Comparison of ENCODE assay signal across 20 cellular contexts in genomic region chr14:102924632-102925588, GRCh38. TPM values are rescaled to one million over a fixed set of nuclear protein-coding genes. Genes with fewer than 3 reads are reported as not detected.
DNase-seq lines count a peak whose midpoint lies in the region; TF ChIP-seq lines count a peak whose summit lies in the region.
"Had no signal": no experiment of that assay in that cellular context is flagged by ENCODE, and none has a peak within 500 bp of the region (broad histone marks: within the 10 kb centered on the region; RNA-seq: fewer than 3 reads in every experiment).

No MANE protein-coding gene starts in this region.

- TF ChIP-seq RAD21 in neural cell (conservative IDR thresholded peaks at IDR 0.05) = no peak

- H3K27me3 ChIP-seq in Caco-2 (replicated peaks; ENCODE audit: control insufficient read depth, insufficient read depth, low read length) = no peaks in the 10 kb centered on the region
- H3K27me3 ChIP-seq in H9 (ENCODE audit: insufficient read depth, low read length) = peaks cover 36% of the 10 kb centered on the region
- peaks cover 83% of the 10 kb centered on the region for H3K27me3 ChIP-seq in neural cell (ENCODE audit: insufficient read depth, low read depth, low read length)

- no peak overlapping the region for H3K23ac ChIP-seq in H9 (ENCODE audit: insufficient read length, low read depth, low read length)

- H3K9ac ChIP-seq in H9 (ENCODE audit: extremely low read depth, insufficient read length, low read length) = no peak overlapping the region
- no peak overlapping the region for H3K9ac ChIP-seq in neural cell (ENCODE audit: low read length)

- H3K4ac ChIP-seq in H9 (ENCODE audit: low read depth, low read length) = no peak overlapping the region

- H3K4me2 ChIP-seq in H9 (ENCODE audit: insufficient read depth, insufficient read length, low read length) (no peak overlapping the region), neural cell (ENCODE audit: low read length) (no peak overlapping the region)

- H3K18ac ChIP-seq in H9 (ENCODE audit: insufficient read length, low read depth, low read length) = no peak overlapping the region

- H3K9me3 ChIP-seq in Caco-2 = no peaks in the 10 kb centered on the region
- no peaks in the 10 kb centered on the region for H3K9me3 ChIP-seq in H9 (ENCODE audit: control insufficient read depth, low read depth, low read length)
- H3K9me3 ChIP-seq in neural cell (ENCODE audit: low read length) = peaks cover 4% of the 10 kb centered on the region
- H3K9me3 ChIP-seq: esophagus muscularis mucosa, suprapubic skin had no signal

- H3K9me2 ChIP-seq in neural cell (ENCODE audit: insufficient read depth, low read length) = no peaks in the 10 kb centered on the region

- H2AK5ac ChIP-seq in H9 (ENCODE audit: insufficient read length, low read length) = no peak overlapping the region

- no peak for TF ChIP-seq EP300 in neural cell (conservative IDR thresholded peaks at IDR 0.05; ENCODE audit: poor library complexity, severe bottlenecking)

- H3K79me2 ChIP-seq in H9 (ENCODE audit: insufficient read depth, low read length) = no peaks in the 10 kb centered on the region
- H3K79me2 ChIP-seq in neural cell (replicated peaks; ENCODE audit: insufficient read depth, low read length) = no peaks in the 10 kb centered on the region

- H3K27ac ChIP-seq in H9 (ENCODE audit: insufficient read length, low read depth, low read length) (no peak overlapping the region), neural cell (ENCODE audit: low read length) (no peak overlapping the region)
- H3K27ac ChIP-seq: esophagus muscularis mucosa, suprapubic skin had no signal

- no peaks in the 10 kb centered on the region for H3K79me1 ChIP-seq in H9 (ENCODE audit: insufficient read depth, low read depth, low read length, poor library complexity, severe bottlenecking)

- no peak overlapping the region for H2BK15ac ChIP-seq in H9 (ENCODE audit: low read depth, low read length)

- H3K4me1 Mint-ChIP-seq in Caco-2 (ENCODE audit: low read depth, unreplicated experiment) = no peaks in the 10 kb centered on the region
- peaks cover 13 to 19% of the 10 kb centered on the region in 2 experiments for H3K4me1 Mint-ChIP-seq in H9
- H3K4me1 Mint-ChIP-seq: nephron progenitor cell had no signal

- no peak overlapping the region for H3K14ac ChIP-seq in H9 (ENCODE audit: insufficient read depth, low read length)

- intact Hi-C loops in Caco-2 (cut with micrococcal nuclease; ENCODE audit: unreplicated experiment) = loop anchor here (10.0 kb wide), 1 partner anchor 400 kb away; no protein-coding TSS in a partner anchor

- no peak overlapping the region for H3T11ph ChIP-seq in H9 (ENCODE audit: low read length)

- no peak overlapping the region for H4K5ac ChIP-seq in H9 (ENCODE audit: insufficient read length, low read depth, low read length)

- H2BK120ac ChIP-seq in H9 (ENCODE audit: low read depth, low read length, poor library complexity, severe bottlenecking) = no peak overlapping the region

- H3K27ac Mint-ChIP-seq in Caco-2 (ENCODE audit: unreplicated experiment) (no peak overlapping the region), H9 (no peak overlapping the region; a peak in 1 of 7 replicates)
- H3K27ac Mint-ChIP-seq: activated B cell treated with CpG ODN at 0.5 μM for 24 hours, immature natural killer cell, nephron progenitor cell had no signal

- no peak overlapping the region for H2BK12ac ChIP-seq in H9 (ENCODE audit: insufficient read length, low read depth, low read length)

- H3K4me3 Mint-ChIP-seq in Caco-2 (ENCODE audit: unreplicated experiment) (peak overlapping the region; percentile 35), H9 (no peak overlapping the region)
- H3K4me3 Mint-ChIP-seq: activated B cell treated with CpG ODN at 0.5 μM for 24 hours, immature natural killer cell, nephron progenitor cell had no signal

- no peak overlapping the region for H4K91ac ChIP-seq in H9 (ENCODE audit: insufficient read length, low read depth, low read length)

- DNase-seq in Caco-2 (no peak), H9 (no peak), choroid plexus epithelial cell (ENCODE audit: low read depth) (peak; percentile 27), NCI-H1417 treated with DMSO at 0.1 percent for 48 hours (lab: John Stamatoyannopoulos, UW) (no peak), NCI-H146 (lab: John Stamatoyannopoulos, UW) (no peak), AG08396 (ENCODE audit: low spot score) (no peak)
- DNase-seq: activated B cell treated with CpG ODN at 0.5 μM for 24 hours; C1 segment of cervical spinal cord; immature natural killer cell; IMR-90; mammary epithelial cell; NCI-H2081; NCI-H510A treated with DMSO at 0.1 percent for 48 hours; nephron progenitor cell; stimulated activated CD4-positive, alpha-beta T cell treated with anti-CD3 and anti-CD28 coated beads, Interleukin-12 subunit alpha, Interleukin-12 subunit beta, amount 100 ng/mL, for 4 hours; T-helper 1 cell had no signal

- H3K36me3 Mint-ChIP-seq in Caco-2 (ENCODE audit: insufficient read depth, unreplicated experiment) (peaks cover 25% of the 10 kb centered on the region), H9 (ENCODE audit: insufficient read depth in 1 of 3, low read depth in 3 of 3) (no peaks in the 10 kb centered on the region)
- H3K36me3 Mint-ChIP-seq: immature natural killer cell had no signal

- H3K9me3 Mint-ChIP-seq in Caco-2 (ENCODE audit: unreplicated experiment) = no peaks in the 10 kb centered on the region
- H3K9me3 Mint-ChIP-seq in H9 = no peaks in the 10 kb centered on the region; a peak in 1 of 5 replicates
- H3K9me3 Mint-ChIP-seq: activated B cell treated with CpG ODN at 0.5 μM for 24 hours, immature natural killer cell, nephron progenitor cell had no signal

- H3K27me3 Mint-ChIP-seq in Caco-2 (ENCODE audit: insufficient read depth, unreplicated experiment) (no peaks in the 10 kb centered on the region), H9 (ENCODE audit: low read depth) (peaks cover 41% of the 10 kb centered on the region)

- no CpG with 5 or more reads among the region's 25 CpGs for WGBS in H9 (ENCODE audit: extremely low coverage, insufficient read length, low lambda C conversion rate)

- H3K4me1 ChIP-seq in Caco-2 (peaks cover 31% of the 10 kb centered on the region), H9 (ENCODE audit: insufficient read depth, low read length) (no peaks in the 10 kb centered on the region)

- no peak overlapping the region for H4K8ac ChIP-seq in H9 (replicated peaks; ENCODE audit: insufficient read length, low read depth, low read length)

- CTCF ChIA-PET in Caco-2 (lab: Charles Lee) = interaction anchor here (1.1 kb wide), 1 partner anchor 10 kb away, joined by 4 read pairs; no protein-coding TSS in a partner anchor

- H2AFZ ChIP-seq in H9 (ENCODE audit: low read length) (no peak overlapping the region), neural cell (ENCODE audit: low read depth, low read length) (no peak overlapping the region)

- TF ChIP-seq CTCF in Caco-2 (IDR thresholded peaks at IDR 0.05; ENCODE audit: insufficient read depth in 1 of 2, low read depth in 1 of 2, low read length in 1 of 2, severe bottlenecking in 1 of 2, unreplicated experiment in 1 of 2) (no peak), H9 (conservative IDR thresholded peaks at IDR 0.05) (peak; percentile 40; the same call in 1 of the 3 replicates), choroid plexus epithelial cell (conservative IDR thresholded peaks at IDR 0.05; ENCODE audit: low read depth, low read length) (peak; percentile 52), neural cell (IDR thresholded peaks at IDR 0.05; ENCODE audit: poor library complexity, severe bottlenecking) (peak; percentile 16)

- BruUV-seq in Caco-2 (replicated peaks; lab: Mats Ljungman, UMichigan) = no TSS peak

- peaks cover 23% of the 10 kb centered on the region for H3K23me2 ChIP-seq in H9 (ENCODE audit: insufficient read length, low read depth, low read length, poor library complexity, severe bottlenecking)

- no peak overlapping the region for H3K4me3 ChIP-seq in Caco-2 (ENCODE audit: low read depth, low read length)
- H3K4me3 ChIP-seq in choroid plexus epithelial cell (ENCODE audit: low read depth, low read length) = no peak overlapping the region
- no peak overlapping the region for H3K4me3 ChIP-seq in neural cell (ENCODE audit: low read length)
- H3K4me3 ChIP-seq: esophagus muscularis mucosa, suprapubic skin had no signal

- H3K36me3 ChIP-seq in Caco-2 (ENCODE audit: control insufficient read depth, insufficient read depth, low read length) (no peaks in the 10 kb centered on the region; the same call in 1 of the 2 replicates), neural cell (ENCODE audit: insufficient read depth, low read length) (no peaks in the 10 kb centered on the region)
- H3K36me3 ChIP-seq: esophagus muscularis mucosa, suprapubic skin had no signal

- POLR2A ChIA-PET in Caco-2 (lab: Charles Lee) = interaction anchor here (0.6 kb wide), 1 partner anchor 106 kb away, joined by 5 read pairs; no protein-coding TSS in a partner anchor

- H3K56ac ChIP-seq in H9 (ENCODE audit: insufficient read length, low read depth, low read length) = no peak overlapping the region

- H2BK20ac ChIP-seq in H9 (ENCODE audit: low read depth, low read length, poor library complexity, severe bottlenecking) = no peak overlapping the region

- H2BK5ac ChIP-seq in H9 (ENCODE audit: insufficient read length, low read length) = no peak overlapping the region

- no peaks in the 10 kb centered on the region for H4K20me1 ChIP-seq in H9 (ENCODE audit: control insufficient read depth, insufficient read depth, insufficient read length)
- no peaks in the 10 kb centered on the region for H4K20me1 ChIP-seq in neural cell (ENCODE audit: insufficient read depth)

- no peaks in the 10 kb centered on the region for H3F3A ChIP-seq in neural cell (ENCODE audit: insufficient read depth, low read length, poor library complexity, severe bottlenecking)

RNA-seq across cellular contexts. Expression of gene AMN, which starts 2.4 kb away (rescaled TPM):
- 70.7 TPM in 2 replicates for total RNA-seq in Caco-2 (2022)
- 1.9 and 2.2 TPM in 2 replicates for total RNA-seq in H9 (2021)
- 0.15 and 1.3 TPM in 2 replicates for polyA plus RNA-seq in neural cell
- polyA minus RNA-seq in neural cell = 0.24 TPM in 1 of 2 replicates, not detected in the other
- total RNA-seq: cardiac septum had no signal
- polyA plus RNA-seq: mammary epithelial cell had no signal

Comparison
In these comparisons a context has a peak if more than half of its experiments do, and no peak if none do; other contexts are left out.
1. CTCF ChIP-seq: peak in H9 (single experiment), choroid plexus epithelial cell (single experiment) and neural cell (single experiment); none in Caco-2 (0 of 2).
2. RNA of gene AMN, which starts 2.4 kb away (total RNA-seq): 70.7 TPM in Caco-2; 1.9 to 2.2 TPM in H9; every median in the first group is over 10 times any median in the second.